1 cellular context compared by ENCODE assay signal in the genomic region with DNA sequence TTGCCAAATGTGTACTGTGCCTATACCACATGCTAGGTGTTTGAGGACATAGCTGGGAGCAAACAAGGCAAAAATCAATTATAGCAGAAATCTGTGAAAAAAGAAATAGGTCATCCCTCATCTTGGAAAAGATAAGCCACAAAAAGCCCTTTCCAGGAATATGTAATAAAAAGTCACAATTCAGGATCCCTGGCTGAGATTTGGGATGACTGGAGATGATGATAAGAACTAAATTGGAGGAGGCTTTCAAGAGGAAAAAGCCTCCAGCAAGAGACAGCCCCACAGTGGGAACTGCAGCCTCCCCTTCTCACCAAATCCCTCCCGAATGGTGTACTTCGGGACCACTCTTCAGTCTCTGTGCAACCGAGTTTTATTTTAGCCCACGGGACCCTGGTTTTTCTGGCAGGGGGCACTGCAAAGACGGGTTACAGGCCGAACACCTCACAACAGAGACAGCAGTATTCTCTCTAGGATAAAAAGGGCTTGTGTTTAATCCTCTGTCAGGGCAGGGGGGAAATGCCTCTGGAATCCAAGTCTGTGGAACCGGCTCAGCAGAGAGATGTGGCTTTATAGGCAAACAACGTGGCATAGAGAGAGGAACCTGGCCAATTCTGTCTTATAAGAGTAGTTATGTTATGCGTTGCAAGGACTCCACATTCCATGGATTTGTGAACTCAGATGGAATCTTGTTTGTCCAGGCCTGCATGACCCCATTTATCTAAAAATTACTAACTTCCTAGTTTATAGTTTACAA.
TF ChIP-seq lines count a peak whose summit lies in the region.

No MANE protein-coding gene starts in this region.

TF ChIP-seq in GM23338, 12 proteins besides CTCF, POLR2A, EP300 and RAD21 (continued from another document):
- TF ChIP-seq CREB1 (CRISPR knock-in tag; IDR thresholded peaks at IDR 0.05; ENCODE audit: low read depth), result no peak
- TF ChIP-seq POLR2AphosphoS5 (IDR thresholded peaks at IDR 0.05; ENCODE audit: low read depth), result no peak
- no peak for TF ChIP-seq ZNF114 (CRISPR knock-in tag; IDR thresholded peaks at IDR 0.05)
- TF ChIP-seq, protein P1, sequence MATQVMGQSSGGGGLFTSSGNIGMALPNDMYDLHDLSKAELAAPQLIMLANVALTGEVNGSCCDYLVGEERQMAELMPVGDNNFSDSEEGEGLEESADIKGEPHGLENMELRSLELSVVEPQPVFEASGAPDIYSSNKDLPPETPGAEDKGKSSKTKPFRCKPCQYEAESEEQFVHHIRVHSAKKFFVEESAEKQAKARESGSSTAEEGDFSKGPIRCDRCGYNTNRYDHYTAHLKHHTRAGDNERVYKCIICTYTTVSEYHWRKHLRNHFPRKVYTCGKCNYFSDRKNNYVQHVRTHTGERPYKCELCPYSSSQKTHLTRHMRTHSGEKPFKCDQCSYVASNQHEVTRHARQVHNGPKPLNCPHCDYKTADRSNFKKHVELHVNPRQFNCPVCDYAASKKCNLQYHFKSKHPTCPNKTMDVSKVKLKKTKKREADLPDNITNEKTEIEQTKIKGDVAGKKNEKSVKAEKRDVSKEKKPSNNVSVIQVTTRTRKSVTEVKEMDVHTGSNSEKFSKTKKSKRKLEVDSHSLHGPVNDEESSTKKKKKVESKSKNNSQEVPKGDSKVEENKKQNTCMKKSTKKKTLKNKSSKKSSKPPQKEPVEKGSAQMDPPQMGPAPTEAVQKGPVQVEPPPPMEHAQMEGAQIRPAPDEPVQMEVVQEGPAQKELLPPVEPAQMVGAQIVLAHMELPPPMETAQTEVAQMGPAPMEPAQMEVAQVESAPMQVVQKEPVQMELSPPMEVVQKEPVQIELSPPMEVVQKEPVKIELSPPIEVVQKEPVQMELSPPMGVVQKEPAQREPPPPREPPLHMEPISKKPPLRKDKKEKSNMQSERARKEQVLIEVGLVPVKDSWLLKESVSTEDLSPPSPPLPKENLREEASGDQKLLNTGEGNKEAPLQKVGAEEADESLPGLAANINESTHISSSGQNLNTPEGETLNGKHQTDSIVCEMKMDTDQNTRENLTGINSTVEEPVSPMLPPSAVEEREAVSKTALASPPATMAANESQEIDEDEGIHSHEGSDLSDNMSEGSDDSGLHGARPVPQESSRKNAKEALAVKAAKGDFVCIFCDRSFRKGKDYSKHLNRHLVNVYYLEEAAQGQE (IDR thresholded peaks at IDR 0.05; ENCODE audit: unreplicated experiment), result no peak
- TF ChIP-seq NANOG (IDR thresholded peaks at IDR 0.05; ENCODE audit: borderline replicate concordance), result no peak
- TF ChIP-seq, protein P2, sequence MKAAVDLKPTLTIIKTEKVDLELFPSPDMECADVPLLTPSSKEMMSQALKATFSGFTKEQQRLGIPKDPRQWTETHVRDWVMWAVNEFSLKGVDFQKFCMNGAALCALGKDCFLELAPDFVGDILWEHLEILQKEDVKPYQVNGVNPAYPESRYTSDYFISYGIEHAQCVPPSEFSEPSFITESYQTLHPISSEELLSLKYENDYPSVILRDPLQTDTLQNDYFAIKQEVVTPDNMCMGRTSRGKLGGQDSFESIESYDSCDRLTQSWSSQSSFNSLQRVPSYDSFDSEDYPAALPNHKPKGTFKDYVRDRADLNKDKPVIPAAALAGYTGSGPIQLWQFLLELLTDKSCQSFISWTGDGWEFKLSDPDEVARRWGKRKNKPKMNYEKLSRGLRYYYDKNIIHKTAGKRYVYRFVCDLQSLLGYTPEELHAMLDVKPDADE (IDR thresholded peaks at IDR 0.05), result no peak
- no peak for TF ChIP-seq EZH2phosphoT487 (IDR thresholded peaks at IDR 0.05; ENCODE audit: unreplicated experiment)
